In the genomic region with DNA sequence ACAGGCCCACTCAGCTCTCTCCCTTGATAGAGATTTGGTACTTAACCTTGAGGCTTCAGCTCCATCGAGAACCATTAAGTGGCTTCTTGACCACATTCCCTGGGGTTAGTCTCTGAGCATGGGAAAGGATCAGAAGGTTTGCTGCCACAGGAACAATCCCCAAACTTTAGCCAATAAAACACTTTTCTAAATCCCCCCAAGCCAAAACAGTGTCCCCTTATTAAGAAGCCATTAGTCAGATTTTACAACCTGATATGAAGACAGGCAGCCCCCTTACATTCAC, we compare ENCODE assay signal across 7 cellular contexts. TPM values are rescaled to one million over a fixed set of nuclear protein-coding genes. Genes with fewer than 3 reads are reported as not detected.
DNase-seq lines count a peak whose midpoint lies in the region; ATAC-seq and TF ChIP-seq lines count a peak whose summit lies in the region.

No MANE protein-coding gene starts in this region.

- H3K27ac ChIP-seq in DND-41 (ENCODE audit: low read length) (peak overlapping the region; percentile 83), SJSA1 (no peak overlapping the region), right cardiac atrium (ENCODE audit: low read length) (no peak overlapping the region)
- no peak overlapping the region for H3K27ac ChIP-seq in effector memory CD4-positive, alpha-beta T cell (ENCODE audit: insufficient read depth, low read length, poor library complexity, severe bottlenecking)

- H3K9ac ChIP-seq in DND-41 (ENCODE audit: low read depth, low read length) (peak overlapping the region; percentile 56), skeletal muscle satellite cell (ENCODE audit: low read depth, low read length) (peak overlapping the region; percentile 48)

- H3K4me2 ChIP-seq in DND-41 (ENCODE audit: insufficient read depth, low read length) (peak overlapping the region; percentile 71), skeletal muscle satellite cell (ENCODE audit: low read length) (peak overlapping the region; percentile 72)

- H3K36me3 ChIP-seq in DND-41 (ENCODE audit: insufficient read depth, low read length): no peaks in the 10 kb centered on the region
- no peaks in the 10 kb centered on the region for H3K36me3 ChIP-seq in SJSA1
- no peaks in the 10 kb centered on the region for H3K36me3 ChIP-seq in skeletal muscle satellite cell (ENCODE audit: insufficient read depth, low read length)
- H3K36me3 ChIP-seq in effector memory CD4-positive, alpha-beta T cell (ENCODE audit: control insufficient read depth, insufficient read depth, low read length): no peaks in the 10 kb centered on the region

- 26% methylated on average over 1 of the region's 1 CpG for WGBS in right cardiac atrium

- DNase-seq in DND-41: no peak
- no peak for DNase-seq in SJSA1 (ENCODE audit: low read depth in 1 of 2, low spot score in 2 of 2)
- DNase-seq in right cardiac atrium: no peak
- DNase-seq in effector memory CD4-positive, alpha-beta T cell: no peak
- DNase-seq in NCI-H1417 treated with DMSO at 0.1 percent for 48 hours (lab: John Stamatoyannopoulos, UW): no peak

- no peak for TF ChIP-seq CTCF in DND-41 (IDR thresholded peaks at IDR 0.05; ENCODE audit: borderline replicate concordance, extremely low read depth, low read length, poor library complexity, severe bottlenecking)

- peaks cover 27% of the 10 kb centered on the region for H3K4me1 ChIP-seq in DND-41 (ENCODE audit: insufficient read depth, low read length)
- peaks cover 6% of the 10 kb centered on the region; the same call in 1 of the 2 replicates for H3K4me1 ChIP-seq in SJSA1 (replicated peaks)
- H3K4me1 ChIP-seq in right cardiac atrium (ENCODE audit: control insufficient read depth, insufficient read depth, low read length): peaks cover 2% of the 10 kb centered on the region
- peaks cover 24% of the 10 kb centered on the region for H3K4me1 ChIP-seq in skeletal muscle satellite cell (ENCODE audit: control insufficient read depth, insufficient read depth, low read length)
- H3K4me1 ChIP-seq in effector memory CD4-positive, alpha-beta T cell (ENCODE audit: control insufficient read depth, insufficient read depth, low read length, poor library complexity, severe bottlenecking): no peaks in the 10 kb centered on the region

- H3K27me3 ChIP-seq in DND-41 (ENCODE audit: insufficient read depth, low read length, poor library complexity) (no peaks in the 10 kb centered on the region), SJSA1 (replicated peaks) (no peaks in the 10 kb centered on the region), right cardiac atrium (ENCODE audit: control insufficient read depth, insufficient read depth) (no peaks in the 10 kb centered on the region), skeletal muscle satellite cell (ENCODE audit: control insufficient read depth, insufficient read depth, low read length) (no peaks in the 10 kb centered on the region)
- no peaks in the 10 kb centered on the region for H3K27me3 ChIP-seq in effector memory CD4-positive, alpha-beta T cell (replicated peaks; ENCODE audit: control insufficient read depth, insufficient read depth, low read length, poor library complexity, severe bottlenecking)

- H3K79me2 ChIP-seq in DND-41 (ENCODE audit: insufficient read depth, low read length): no peaks in the 10 kb centered on the region

- intact Hi-C loops in right cardiac atrium (cut with DNase I): no loop called here

- peak overlapping the region; percentile 4 to 54; a peak in 3 of 4 replicates for H3K4me3 ChIP-seq in DND-41 (ENCODE audit: low read depth in 1 of 2, low read length in 2 of 2)
- peak overlapping the region; percentile 16 for H3K4me3 ChIP-seq in SJSA1
- H3K4me3 ChIP-seq in right cardiac atrium (ENCODE audit: low read length): peak overlapping the region; percentile 83
- peak overlapping the region; percentile 57 for H3K4me3 ChIP-seq in skeletal muscle satellite cell (ENCODE audit: low read length)
- no peak overlapping the region for H3K4me3 ChIP-seq in effector memory CD4-positive, alpha-beta T cell (ENCODE audit: insufficient read depth, low read depth, low read length, poor library complexity, severe bottlenecking)

- no peaks in the 10 kb centered on the region for H4K20me1 ChIP-seq in DND-41 (ENCODE audit: insufficient read depth, low read length)

- H2AFZ ChIP-seq in DND-41 (ENCODE audit: low read depth, low read length): peak overlapping the region; percentile 82

- no peak for ATAC-seq in DND-41 (ENCODE audit: insufficient read depth, low read depth)
- peak in 1 of 2 donors; percentile 45 for ATAC-seq in right cardiac atrium
- ATAC-seq in GM18520 (IDR thresholded peaks at IDR 0.05; ENCODE audit: unreplicated experiment): no peak

- H3K9me3 ChIP-seq in DND-41 (ENCODE audit: insufficient read depth, low read length, severe bottlenecking) (no peaks in the 10 kb centered on the region), SJSA1 (replicated peaks) (no peaks in the 10 kb centered on the region), right cardiac atrium (ENCODE audit: control insufficient read depth, low read length) (no peaks in the 10 kb centered on the region), skeletal muscle satellite cell (replicated peaks; ENCODE audit: low read length) (no peaks in the 10 kb centered on the region)
- H3K9me3 ChIP-seq in effector memory CD4-positive, alpha-beta T cell (ENCODE audit: control insufficient read depth, low read length): no peaks in the 10 kb centered on the region

RNA-seq across cellular contexts. Expression of gene SLC8A1, which starts 37.7 kb away (rescaled TPM):
- 17.6 and 20.1 TPM in 2 replicates for total RNA-seq in SJSA1 (2014; rRNA removed; shearing (Covaris generic))
- 100 to 1,000 TPM; 761 to 907 (median 821) TPM for total RNA-seq in right cardiac atrium
- 41.8 TPM for polyA plus RNA-seq in right cardiac atrium
- 22.9 and 24.1 TPM in 2 replicates for total RNA-seq in skeletal muscle satellite cell (2012; rRNA removed)

Comparison
In these comparisons a context has a peak if more than half of its experiments do, and no peak if none do; other contexts are left out.
1. RNA of gene SLC8A1, which starts 37.7 kb away (total RNA-seq): 761 to 907 TPM in right cardiac atrium; 17.6 to 20.1 TPM in SJSA1; every median in the first group is over 10 times any median in the second.